36 cellular contexts compared by ENCODE assay signal in genomic region chr12:49899921-49900320, GRCh38. TPM values are rescaled to one million over a fixed set of nuclear protein-coding genes. Genes with fewer than 3 reads are reported as not detected.
"Had no signal": no experiment of that assay in that cellular context is flagged by ENCODE, and none has a peak within 500 bp of the region (broad histone marks: within the 10 kb centered on the region; RNA-seq: fewer than 3 reads in every experiment).

No MANE protein-coding gene starts in this region.

- H3K27ac ChIP-seq: coronary artery, esophagus muscularis mucosa, foreskin keratinocyte, heart right ventricle, neural progenitor cell, psoas muscle, skin epidermis, spleen, testis, tibial artery had no signal

- H3K27ac Mint-ChIP-seq: memory B cell; naive thymus-derived CD4-positive, alpha-beta T cell; stimulated activated memory B cell treated with anti-CD40 and anti-IgM and Interleukin-4, amounts not matched to agents 10 μg/mL and 1 μg/mL and 100 μg/mL, for 72 hours; type B pancreatic cell had no signal

- H3K4me2 ChIP-seq: neural progenitor cell had no signal

- H3K4me3 Mint-ChIP-seq: memory B cell; naive thymus-derived CD4-positive, alpha-beta T cell; nephron; neural progenitor cell; stimulated activated memory B cell treated with anti-CD40 and anti-IgM and Interleukin-4, amounts not matched to agents 10 μg/mL and 1 μg/mL and 100 μg/mL, for 72 hours; type B pancreatic cell had no signal

- H3K27me3 ChIP-seq: testis had no signal

- H3K9me3 Mint-ChIP-seq: memory B cell; naive thymus-derived CD4-positive, alpha-beta T cell; nephron; neural progenitor cell; stimulated activated memory B cell treated with anti-CD40 and anti-IgM and Interleukin-4, amounts not matched to agents 10 μg/mL and 1 μg/mL and 100 μg/mL, for 72 hours; type B pancreatic cell had no signal

- DNase-seq: dermis blood vessel endothelial cell; effector memory CD4-positive, alpha-beta T cell; foreskin keratinocyte; glutamatergic neuron; heart right ventricle; hippocampal formation; islet precursor cell; midbrain; naive thymus-derived CD4-positive, alpha-beta T cell; nucleus accumbens; spleen; stimulated activated CD4-positive, alpha-beta T cell treated with anti-CD3 and anti-CD28 coated beads, Interleukin-4, amount 100 ng/mL, for 4 hours; stimulated activated naive CD8-positive, alpha-beta T cell treated with anti-CD3 and anti-CD28 coated beads, Interleukin-15, Interleukin-2, amounts not matched to agents 100 U/mL and 50 U/mL, for 24 hours; substantia nigra; testis; tibial artery had no signal

- FAIRE-seq: endothelial cell of umbilical vein had no signal

- H2AFZ ChIP-seq: neural progenitor cell had no signal

- H3K36me3 Mint-ChIP-seq: memory B cell; naive thymus-derived CD4-positive, alpha-beta T cell; neural progenitor cell; stimulated activated memory B cell treated with anti-CD40 and anti-IgM and Interleukin-4, amounts not matched to agents 10 μg/mL and 1 μg/mL and 100 μg/mL, for 72 hours; type B pancreatic cell had no signal

- H3K9ac ChIP-seq: neural progenitor cell had no signal

- H3K4me3 ChIP-seq: coronary artery, esophagus muscularis mucosa, heart right ventricle, lung, neural progenitor cell, psoas muscle, skin epidermis, spleen, testis, tibial artery had no signal

- H3K9me3 ChIP-seq: esophagus muscularis mucosa, heart right ventricle, psoas muscle, spleen, testis, tibial artery had no signal

- H3K4me1 ChIP-seq: foreskin keratinocyte, psoas muscle had no signal

- H3K36me3 ChIP-seq: esophagus muscularis mucosa, heart right ventricle, neural progenitor cell, spleen, tibial artery had no signal

RNA-seq across cellular contexts. Expression of gene FAIM2, which starts 3.8 kb away (rescaled TPM):
- total RNA-seq: dermis blood vessel endothelial cell, endothelial cell of umbilical vein, epithelial cell of proximal tubule, foreskin keratinocyte, left lobe of liver, renal cortical epithelial cell had no signal
- polyA plus RNA-seq: foreskin keratinocyte; naive thymus-derived CD4-positive, alpha-beta T cell had no signal

RNA-seq across cellular contexts. Expression of gene AQP2, which starts 50.6 kb away (rescaled TPM):
- total RNA-seq: cerebellum; dermis blood vessel endothelial cell; endothelial cell of umbilical vein; epithelial cell of proximal tubule; esophagus muscularis mucosa; fibroblast of lung; foreskin keratinocyte; heart right ventricle; left lobe of liver; liver; lung; mucosa of gallbladder; naive thymus-derived CD4-positive, alpha-beta T cell; osteocyte; psoas muscle; spleen; urinary bladder had no signal
- polyA plus RNA-seq: endothelial cell of umbilical vein; fibroblast of lung; foreskin keratinocyte; liver; lung; naive thymus-derived CD4-positive, alpha-beta T cell; psoas muscle; spleen had no signal
